Comparison of ENCODE assay signal across 1 cellular context in the genomic region with DNA sequence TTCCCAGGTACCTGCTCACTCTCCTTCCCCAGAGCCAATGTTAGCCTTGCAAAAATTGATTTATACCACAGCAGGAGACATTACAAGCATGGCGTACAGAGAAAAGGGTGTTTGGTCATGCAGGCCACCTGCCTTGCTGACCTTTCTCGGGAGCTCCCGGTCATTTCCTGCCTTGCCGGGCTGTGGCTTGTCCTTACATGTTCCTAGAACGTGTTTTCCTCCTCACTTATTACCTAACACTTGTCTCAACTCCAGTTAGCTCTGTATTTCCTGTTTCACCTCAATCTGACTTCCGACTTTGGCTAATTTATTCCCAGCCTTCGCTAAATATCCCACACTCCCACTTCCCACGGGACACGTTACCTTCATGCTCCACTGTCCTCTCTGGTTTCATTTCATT.
TF ChIP-seq lines count a peak whose summit lies in the region.

No MANE protein-coding gene starts in this region.

TF ChIP-seq in IMR-90, 13 proteins besides CTCF, POLR2A, EP300 and RAD21:
- TF ChIP-seq ELK1 (IDR thresholded peaks at IDR 0.05; ENCODE audit: borderline replicate concordance, low read depth, low read length) (no peak), MAFK (IDR thresholded peaks at IDR 0.05; ENCODE audit: low read depth, low read length) (no peak), CEBPB (IDR thresholded peaks at IDR 0.05; ENCODE audit: low read depth, low read length) (no peak), FOS (IDR thresholded peaks at IDR 0.05; ENCODE audit: low read depth, low read length) (no peak), SMC3 (IDR thresholded peaks at IDR 0.05; ENCODE audit: low read depth, low read length) (no peak), MAZ (IDR thresholded peaks at IDR 0.05; ENCODE audit: borderline replicate concordance, low read depth, low read length) (no peak), MXI1 (IDR thresholded peaks at IDR 0.05; ENCODE audit: borderline replicate concordance, low read depth, low read length) (no peak), BHLHE40 (IDR thresholded peaks at IDR 0.05; ENCODE audit: low read depth, low read length) (no peak), RCOR1 (IDR thresholded peaks at IDR 0.05; ENCODE audit: insufficient replicate concordance, low read length) (no peak), CHD1 (IDR thresholded peaks at IDR 0.05; ENCODE audit: low read depth, low read length) (no peak), USF2 (IDR thresholded peaks at IDR 0.05; ENCODE audit: low read depth, low read length) (no peak), RFX5 (IDR thresholded peaks at IDR 0.05; ENCODE audit: low read depth, low read length) (no peak), NFE2L2 (IDR thresholded peaks at IDR 0.05; ENCODE audit: low read depth, low read length) (no peak)
